In the genomic region with DNA sequence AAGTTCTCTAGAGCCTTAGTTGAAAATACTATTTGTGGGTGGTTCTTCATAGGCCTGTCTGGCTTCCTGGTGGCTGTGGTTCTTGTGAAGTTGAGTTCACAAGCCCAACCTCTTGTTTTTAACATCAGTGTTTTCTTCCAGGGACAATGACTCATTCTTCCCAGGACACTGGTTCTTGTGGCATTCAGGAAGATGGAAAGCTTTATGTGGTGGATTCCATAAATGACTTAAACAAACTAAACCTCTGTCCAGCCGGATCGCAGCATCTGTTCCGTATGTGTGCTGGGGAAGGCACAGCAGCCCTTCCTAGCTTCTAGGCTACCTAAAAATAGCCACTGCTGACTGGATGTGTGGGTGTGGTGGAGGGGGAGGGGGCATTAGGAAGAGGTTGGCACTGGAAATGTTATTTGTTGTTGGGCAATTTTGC, we compare ENCODE assay signal across 9 cellular contexts. TPM values are rescaled to one million over a fixed set of nuclear protein-coding genes. Genes with fewer than 3 reads are reported as not detected.
A peak's percentile ranks its signal among the peaks of the same experiment; 100 is the strongest.
DNase-seq lines count a peak whose midpoint lies in the region; ATAC-seq and FAIRE-seq lines count a peak whose summit lies in the region.
"Had no signal": no experiment of that assay in that cellular context is flagged by ENCODE, and none has a peak within 500 bp of the region (broad histone marks: within the 10 kb centered on the region; RNA-seq: fewer than 3 reads in every experiment).

No MANE protein-coding gene starts in this region.

- H3K4me1 ChIP-seq in mesenchymal stem cell (ENCODE audit: control insufficient read depth, insufficient read depth, low read depth, low read length), result peaks cover 6% of the 10 kb centered on the region

- ATAC-seq in GM18867 (IDR thresholded peaks at IDR 0.05; ENCODE audit: unreplicated experiment), result no peak

- no peak for FAIRE-seq in GM19239 (lab: Jason Lieb, UNC)

- H3K27ac ChIP-seq in mesenchymal stem cell (ENCODE audit: low read length, poor library complexity, severe bottlenecking), result peak overlapping the region; percentile 61

- no peak overlapping the region for H3K18ac ChIP-seq in mesenchymal stem cell (ENCODE audit: low read depth in 1 of 2, low read length in 2 of 2)

- no peak overlapping the region for H2BK12ac ChIP-seq in mesenchymal stem cell (ENCODE audit: low read length in 2 of 2)

- peaks cover 1% of the 10 kb centered on the region for H3K79me1 ChIP-seq in mesenchymal stem cell (replicated peaks; ENCODE audit: low read length, poor library complexity, severe bottlenecking)

- no peak overlapping the region for H3K4me3 ChIP-seq in mesenchymal stem cell (ENCODE audit: insufficient read depth in 1 of 2, low read depth in 1 of 2, low read length in 2 of 2)

- no peak overlapping the region for H2BK5ac ChIP-seq in mesenchymal stem cell (ENCODE audit: low read depth, low read length, poor library complexity, severe bottlenecking)

- no peak overlapping the region for H3K14ac ChIP-seq in mesenchymal stem cell (ENCODE audit: low read length in 2 of 2)

- no peak overlapping the region for H3K23ac ChIP-seq in mesenchymal stem cell (ENCODE audit: low read length in 2 of 2)

- no peak overlapping the region for H2AK5ac ChIP-seq in mesenchymal stem cell (ENCODE audit: low read length, severe bottlenecking)

- in situ Hi-C loops in ACHN (cut with HindIII; ENCODE audit: low pct_ligation_motif_present, low pct_unique_long_range_greater_than_20kb, low sequenced_read_pairs), result no loop called here

- 0% methylated on average over 3 of the region's 3 CpGs for WGBS in mesenchymal stem cell

- no peaks in the 10 kb centered on the region for H3K9me3 ChIP-seq in mesenchymal stem cell (ENCODE audit: control insufficient read depth, low read length)

- H3K9ac ChIP-seq in mesenchymal stem cell (ENCODE audit: low read length), result peak overlapping the region; percentile 66

- H3K4me2 ChIP-seq in mesenchymal stem cell (ENCODE audit: low read length, poor library complexity, severe bottlenecking), result peak overlapping the region; percentile 6

- no peak overlapping the region for H2AFZ ChIP-seq in mesenchymal stem cell (ENCODE audit: low read depth, low read length)

- H2BK15ac ChIP-seq in mesenchymal stem cell (ENCODE audit: low read depth, poor library complexity, severe bottlenecking), result no peak overlapping the region

- H3K4ac ChIP-seq in mesenchymal stem cell (ENCODE audit: low read depth in 1 of 2, low read length in 2 of 2), result no peak overlapping the region

- no peak overlapping the region for H4K8ac ChIP-seq in mesenchymal stem cell (ENCODE audit: low read length)

- H4K91ac ChIP-seq in mesenchymal stem cell (ENCODE audit: low read length), result no peak overlapping the region

- H3K36me3 ChIP-seq in mesenchymal stem cell (ENCODE audit: control insufficient read depth in 1 of 2, insufficient read depth in 2 of 2, low read depth in 1 of 2, low read length in 2 of 2), result peaks cover 4 to 14% of the 10 kb centered on the region in 2 experiments

- peak; percentile 54 for DNase-seq in ACHN
- peak; percentile 99 for DNase-seq in LHCN-M2 (ENCODE audit: low read depth)
- DNase-seq in dermis microvascular lymphatic vessel endothelial cell (ENCODE audit: low read depth in 2 of 2), result peak; percentile 74 to 97
- peak; percentile 98 for DNase-seq in mesenchymal stem cell
- DNase-seq in NCI-H69 (lab: John Stamatoyannopoulos, UW), result no peak
- DNase-seq in GM19239 (ENCODE audit: insufficient read length, low spot score), result no peak
- DNase-seq in HUDEP-2 (lab: John Stamatoyannopoulos, UW; ENCODE audit: unreplicated experiment in 76 of 76), result no peak
- DNase-seq: CD4-positive, CD25-positive, alpha-beta regulatory T cell had no signal

- no peaks in the 10 kb centered on the region for H3K27me3 ChIP-seq in mesenchymal stem cell (ENCODE audit: control insufficient read depth in 1 of 2, insufficient read depth in 1 of 2, low read length in 2 of 2)

- H2BK120ac ChIP-seq in mesenchymal stem cell (ENCODE audit: low read depth, low read length), result no peak overlapping the region

RNA-seq across cellular contexts. Expression of a gene that starts 3.9 kb away (rescaled TPM):
- total RNA-seq in LHCN-M2 (2014; rRNA removed), result 0.06 and 0.26 TPM in 2 replicates
- 0.16 TPM for polyA plus RNA-seq in LHCN-M2 (2012)
- 0.25 and 0.26 TPM in 2 replicates for total RNA-seq in dermis microvascular lymphatic vessel endothelial cell
- polyA plus RNA-seq in mesenchymal stem cell (2013, experiment 1 of 2), result 0.50 TPM
- 1.0 TPM for polyA plus RNA-seq in mesenchymal stem cell (2013, experiment 2 of 2)

RNA-seq across cellular contexts. Expression of a gene that starts 34.4 kb away (rescaled TPM):
- total RNA-seq in LHCN-M2 (2014; rRNA removed) (42.1 and 48.7 TPM in 2 replicates), dermis microvascular lymphatic vessel endothelial cell (25.5 and 30.3 TPM in 2 replicates)
- 17.4 TPM for polyA plus RNA-seq in LHCN-M2 (2012)
- polyA plus RNA-seq in mesenchymal stem cell (2013, experiment 1 of 2), result 25.6 TPM
- 26.0 TPM for polyA plus RNA-seq in mesenchymal stem cell (2013, experiment 2 of 2)

Comparison
In these comparisons a context has a peak if more than half of its experiments do, and no peak if none do; other contexts are left out.
1. DNase-seq: peak in ACHN (single experiment), LHCN-M2 (single experiment), dermis microvascular lymphatic vessel endothelial cell (2 of 2) and mesenchymal stem cell (single experiment); none in NCI-H69 (single experiment), GM19239 (single experiment) and HUDEP-2 (0 of 76).